Comparison of ENCODE assay signal across 9 cellular contexts in the genomic region with DNA sequence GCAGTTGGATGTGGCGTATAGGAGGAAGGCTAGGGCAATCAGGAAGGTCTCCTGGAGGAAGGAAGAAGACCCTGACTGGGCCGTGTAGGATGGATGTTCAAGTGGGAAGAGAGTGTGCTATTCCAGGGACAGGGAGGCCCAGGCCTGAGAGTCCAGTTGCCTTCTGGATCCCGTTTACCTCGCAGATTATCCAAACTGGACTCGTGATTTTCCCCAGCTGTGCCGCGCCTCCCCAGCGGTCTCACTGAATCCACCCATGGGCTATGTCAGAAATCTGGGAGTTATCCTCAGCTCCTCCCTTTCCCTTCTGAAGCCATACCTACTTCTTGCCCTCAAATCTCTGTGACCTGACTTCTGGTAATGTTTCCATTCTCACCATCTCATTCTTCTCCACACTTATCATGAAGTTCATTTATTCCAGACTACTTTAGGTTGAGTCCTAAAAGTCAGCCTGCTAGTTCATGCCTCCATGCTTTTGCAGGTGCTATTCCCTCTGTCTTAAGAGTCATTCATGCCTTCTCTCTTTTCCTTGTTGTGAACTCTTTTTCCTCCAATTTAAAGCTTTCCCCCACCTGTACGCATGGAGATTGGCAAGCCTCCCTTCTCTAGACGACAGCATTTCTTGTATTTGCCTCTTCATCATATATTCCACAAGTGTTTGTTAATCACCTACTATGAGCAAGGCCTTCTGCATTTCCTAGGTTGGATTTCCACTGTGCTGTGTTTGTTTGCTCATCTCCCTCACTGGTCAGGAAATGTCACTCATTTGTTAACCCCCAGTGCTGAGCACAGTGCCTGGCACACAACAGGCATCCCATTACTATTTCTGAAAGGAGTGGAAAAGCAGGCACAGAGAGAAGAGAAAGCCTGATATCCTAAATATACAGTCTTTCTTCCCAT. TPM values are rescaled to one million over a fixed set of nuclear protein-coding genes. Genes with fewer than 3 reads are reported as not detected.
A peak's percentile ranks its signal among the peaks of the same experiment; 100 is the strongest.
DNase-seq lines count a peak whose midpoint lies in the region; ATAC-seq and TF ChIP-seq lines count a peak whose summit lies in the region.
"Had no signal": no experiment of that assay in that cellular context is flagged by ENCODE, and none has a peak within 500 bp of the region (broad histone marks: within the 10 kb centered on the region; RNA-seq: fewer than 3 reads in every experiment).

No MANE protein-coding gene starts in this region.

- DNase-seq in H9 (peak; percentile 1), superior temporal gyrus (ENCODE audit: extremely low spot score) (peak; percentile 25), NCI-H1694 (lab: John Stamatoyannopoulos, UW) (no peak), iPS-NIHi7 (ENCODE audit: extremely low spot score) (no peak)
- DNase-seq in activated naive CD4-positive, alpha-beta T cell treated with anti-CD3 and anti-CD28 coated beads, Interleukin-2, amount 50 U/mL, for 16 hours, result no peak
- DNase-seq in activated CD4-positive, alpha-beta T cell treated with anti-CD3 and anti-CD28 coated beads for 36 hours, result no peak

- H3K27me3 ChIP-seq in H9 (ENCODE audit: insufficient read depth, low read length) (no peaks in the 10 kb centered on the region), iPS-20b (ENCODE audit: insufficient read depth, low read length) (no peaks in the 10 kb centered on the region)

- H3K9me3 Mint-ChIP-seq in H9, result no peaks in the 10 kb centered on the region
- no peaks in the 10 kb centered on the region for H3K9me3 Mint-ChIP-seq in activated CD4-positive, alpha-beta T cell treated with anti-CD3 and anti-CD28 coated beads for 36 hours (ENCODE audit: low read depth)
- H3K9me3 Mint-ChIP-seq: stimulated activated naive CD8-positive, alpha-beta T cell treated with anti-CD3 and anti-CD28 coated beads, Interleukin-15, Interleukin-2, amounts not matched to agents 100 ng/mL and 50 ng/mL, for 24 hours had no signal

- peaks cover 6% of the 10 kb centered on the region for H3K27me3 Mint-ChIP-seq in H9 (ENCODE audit: low read depth)
- no peaks in the 10 kb centered on the region for H3K27me3 Mint-ChIP-seq in activated CD4-positive, alpha-beta T cell treated with anti-CD3 and anti-CD28 coated beads for 36 hours
- H3K27me3 Mint-ChIP-seq: stimulated activated naive CD8-positive, alpha-beta T cell treated with anti-CD3 and anti-CD28 coated beads, Interleukin-15, Interleukin-2, amounts not matched to agents 100 ng/mL and 50 ng/mL, for 24 hours had no signal

- no peak for TF ChIP-seq CTCF in H9 (conservative IDR thresholded peaks at IDR 0.05)

- H4K91ac ChIP-seq in H9 (ENCODE audit: insufficient read length, low read depth, low read length), result no peak overlapping the region

- POLR2A ChIA-PET in activated CD4-positive, alpha-beta T cell treated with anti-CD3 and anti-CD28 coated beads for 36 hours (lab: Charles Lee), result interaction anchor here (0.6 to 1.4 kb wide), 9 partner anchors 13 to 140 kb away, joined by 3 to 15 read pairs (median 3); a partner anchor contains a TSS

- H3K4me1 Mint-ChIP-seq in H9, result peaks cover 4 to 11% of the 10 kb centered on the region in 2 experiments; a peak in 3 of 4 replicates
- H3K4me1 Mint-ChIP-seq in activated CD4-positive, alpha-beta T cell treated with anti-CD3 and anti-CD28 coated beads for 36 hours, result peaks cover 35% of the 10 kb centered on the region

- H2BK15ac ChIP-seq in H9 (ENCODE audit: low read depth, low read length), result peak overlapping the region; percentile 3; the same call in 1 of the 2 replicates

- H4K20me1 ChIP-seq in H9 (ENCODE audit: control insufficient read depth, insufficient read depth, insufficient read length), result peaks cover 2% of the 10 kb centered on the region

- intact Hi-C loops in activated CD4-positive, alpha-beta T cell treated with anti-CD3 and anti-CD28 coated beads for 36 hours (cut with DNase I, micrococcal nuclease), result loop anchor here in 1 of 2 experiments (5.0 kb wide), 1 partner anchor 111 kb away; no protein-coding TSS in a partner anchor

- H3K9ac ChIP-seq in H9 (ENCODE audit: extremely low read depth, insufficient read length, low read length) (peak overlapping the region; percentile 80), iPS-20b (ENCODE audit: low read depth, low read length) (peak overlapping the region; percentile 99)

- H3K27ac Mint-ChIP-seq in H9, result no peak overlapping the region
- H3K27ac Mint-ChIP-seq in activated CD4-positive, alpha-beta T cell treated with anti-CD3 and anti-CD28 coated beads for 36 hours, result no peak overlapping the region
- H3K27ac Mint-ChIP-seq: stimulated activated naive CD8-positive, alpha-beta T cell treated with anti-CD3 and anti-CD28 coated beads, Interleukin-15, Interleukin-2, amounts not matched to agents 100 ng/mL and 50 ng/mL, for 24 hours had no signal

- no peak overlapping the region for H3K23ac ChIP-seq in H9 (ENCODE audit: insufficient read length, low read depth, low read length)

- no peak overlapping the region for H3K4ac ChIP-seq in H9 (ENCODE audit: low read depth, low read length)

- no peak overlapping the region for H4K8ac ChIP-seq in H9 (replicated peaks; ENCODE audit: insufficient read length, low read depth, low read length)

- H3K18ac ChIP-seq in H9 (ENCODE audit: insufficient read length, low read depth, low read length), result peak overlapping the region; percentile 81

- H3K79me1 ChIP-seq in H9 (ENCODE audit: insufficient read depth, low read depth, low read length, poor library complexity, severe bottlenecking), result peaks cover 15% of the 10 kb centered on the region

- peak overlapping the region; percentile 31 for H3K14ac ChIP-seq in H9 (ENCODE audit: insufficient read depth, low read length)

- H2BK5ac ChIP-seq in H9 (ENCODE audit: insufficient read length, low read length), result peak overlapping the region; percentile 3

- CTCF ChIA-PET in activated CD4-positive, alpha-beta T cell treated with anti-CD3 and anti-CD28 coated beads for 36 hours (lab: Charles Lee), result interaction anchor here (0.6 to 1.4 kb wide), 4 partner anchors 11 to 155 kb away, joined by 3 to 5 read pairs (median 3); no protein-coding TSS in a partner anchor

- no peak overlapping the region for H2BK120ac ChIP-seq in H9 (ENCODE audit: low read depth, low read length, poor library complexity, severe bottlenecking)

- H3K56ac ChIP-seq in H9 (ENCODE audit: insufficient read length, low read depth, low read length), result no peak overlapping the region

- ATAC-seq in activated CD4-positive, alpha-beta T cell treated with anti-CD3 and anti-CD28 coated beads for 36 hours, result no peak

- H3K27ac ChIP-seq in H9 (ENCODE audit: insufficient read length, low read depth, low read length) (no peak overlapping the region), angular gyrus (ENCODE audit: low read depth, low read length) (peak overlapping the region; percentile 94), iPS-20b (ENCODE audit: low read length) (peak overlapping the region; percentile 90)

- no peak overlapping the region for H2AFZ ChIP-seq in H9 (ENCODE audit: low read length)

- 0 out of 2 replicates have a peak, but pooled peaks cover 4% of the 10 kb centered on the region for H3K4me1 ChIP-seq in H9 (ENCODE audit: insufficient read depth, low read length)
- H3K4me1 ChIP-seq in iPS-20b (ENCODE audit: insufficient read depth, low read length), result peaks cover 8% of the 10 kb centered on the region; the same call in 1 of the 2 replicates

- H2BK12ac ChIP-seq in H9 (ENCODE audit: insufficient read length, low read depth, low read length), result peak overlapping the region; percentile 16

- 0 out of 2 replicates have a peak, but pooled peaks cover 1% of the 10 kb centered on the region for H3K36me3 ChIP-seq in iPS-20b (ENCODE audit: insufficient read depth, low read depth, low read length)

- peaks cover 9% of the 10 kb centered on the region for H3K23me2 ChIP-seq in H9 (ENCODE audit: insufficient read length, low read depth, low read length, poor library complexity, severe bottlenecking)

- H4K5ac ChIP-seq in H9 (ENCODE audit: insufficient read length, low read depth, low read length), result no peak overlapping the region

- H3K4me2 ChIP-seq in H9 (ENCODE audit: insufficient read depth, insufficient read length, low read length), result peak overlapping the region; percentile 90

- no peak overlapping the region for H2BK20ac ChIP-seq in H9 (ENCODE audit: low read depth, low read length, poor library complexity, severe bottlenecking)

- no peak overlapping the region for H2AK5ac ChIP-seq in H9 (ENCODE audit: insufficient read length, low read length)

- H3K9me3 ChIP-seq in H9 (ENCODE audit: control insufficient read depth, low read depth, low read length) (no peaks in the 10 kb centered on the region), iPS-20b (ENCODE audit: insufficient read depth, low read depth, low read length) (no peaks in the 10 kb centered on the region)

- no peak overlapping the region for H3T11ph ChIP-seq in H9 (ENCODE audit: low read length)

- WGBS in H9 (ENCODE audit: extremely low coverage, insufficient read length, low lambda C conversion rate), result no CpG with 5 or more reads among the region's 10 CpGs

- peaks cover 6% of the 10 kb centered on the region; the same call in 1 of the 2 replicates for H3K79me2 ChIP-seq in H9 (ENCODE audit: insufficient read depth, low read length)

- H3K4me3 Mint-ChIP-seq in H9, result no peak overlapping the region
- H3K4me3 Mint-ChIP-seq in activated CD4-positive, alpha-beta T cell treated with anti-CD3 and anti-CD28 coated beads for 36 hours, result no peak overlapping the region
- H3K4me3 Mint-ChIP-seq: stimulated activated naive CD8-positive, alpha-beta T cell treated with anti-CD3 and anti-CD28 coated beads, Interleukin-15, Interleukin-2, amounts not matched to agents 100 ng/mL and 50 ng/mL, for 24 hours had no signal

- peak overlapping the region; percentile 88 for H3K4me3 ChIP-seq in iPS-20b (ENCODE audit: low read length)

- H3K36me3 Mint-ChIP-seq in H9 (ENCODE audit: insufficient read depth in 1 of 3, low read depth in 3 of 3), result peaks cover 4 to 7% (median 5%) of the 10 kb centered on the region in 3 experiments; a peak in 4 of 7 replicates
- H3K36me3 Mint-ChIP-seq in activated CD4-positive, alpha-beta T cell treated with anti-CD3 and anti-CD28 coated beads for 36 hours (ENCODE audit: low read depth), result peaks cover 8% of the 10 kb centered on the region

RNA-seq across cellular contexts. Expression of a gene that starts 2.7 kb away (rescaled TPM):
- 1.9 and 3.1 TPM in 2 replicates for total RNA-seq in H9 (2021)
- total RNA-seq in activated CD4-positive, alpha-beta T cell treated with anti-CD3 and anti-CD28 coated beads for 36 hours, result 1 to 10 TPM; 2.8 to 3.2 TPM

Comparison
In these comparisons a context has a peak if more than half of its experiments do, and no peak if none do; other contexts are left out.
1. DNase-seq: peak in H9 (single experiment) and superior temporal gyrus (single experiment); none in NCI-H1694 (single experiment), activated naive CD4-positive, alpha-beta T cell treated with anti-CD3 and anti-CD28 coated beads, Interleukin-2, amount 50 U/mL, for 16 hours (single experiment), activated CD4-positive, alpha-beta T cell treated with anti-CD3 and anti-CD28 coated beads for 36 hours (single experiment) and iPS-NIHi7 (single experiment).